ENCODE assay signal across 16 cellular contexts in genomic region chr2:196183528-196184231, GRCh38. TPM values are rescaled to one million over a fixed set of nuclear protein-coding genes. Genes with fewer than 3 reads are reported as not detected.
A peak's percentile ranks its signal among the peaks of the same experiment; 100 is the strongest.
DNase-seq lines count a peak whose midpoint lies in the region; ATAC-seq and TF ChIP-seq lines count a peak whose summit lies in the region.
"Had no signal": no experiment of that assay in that cellular context is flagged by ENCODE, and none has a peak within 500 bp of the region (broad histone marks: within the 10 kb centered on the region; RNA-seq: fewer than 3 reads in every experiment).

No MANE protein-coding gene starts in this region.

- H3K4me1 ChIP-seq in CD8-positive, alpha-beta T cell (ENCODE audit: insufficient read depth, low read length): peaks cover 71% of the 10 kb centered on the region
- H3K4me1 ChIP-seq in KMS-11 (ENCODE audit: low read depth, poor library complexity, severe bottlenecking): peaks cover 79% of the 10 kb centered on the region
- H3K4me1 ChIP-seq in naive thymus-derived CD4-positive, alpha-beta T cell (ENCODE audit: control insufficient read depth in 2 of 2, insufficient read depth in 2 of 2, low read length in 2 of 2): peaks cover 61 to 77% of the 10 kb centered on the region in 2 donors

- H3K36me3 Mint-ChIP-seq in CD8-positive, alpha-beta T cell: no peaks in the 10 kb centered on the region
- peaks cover 40% of the 10 kb centered on the region for H3K36me3 Mint-ChIP-seq in activated CD8-positive, alpha-beta T cell treated with anti-CD3 and anti-CD28 coated beads, Interleukin-2, amount 10 ng/mL, durations not matched to agents 7 days and 5 days (ENCODE audit: low read depth)
- peaks cover 0 to 34% (median 0%) of the 10 kb centered on the region in 5 donors for H3K36me3 Mint-ChIP-seq in naive thymus-derived CD4-positive, alpha-beta T cell

- no peaks in the 10 kb centered on the region for H3K27me3 ChIP-seq in CD8-positive, alpha-beta T cell (ENCODE audit: insufficient read depth, low read length)
- H3K27me3 ChIP-seq in KMS-11 (ENCODE audit: insufficient read depth, low read depth): no peaks in the 10 kb centered on the region
- no peaks in the 10 kb centered on the region for H3K27me3 ChIP-seq in naive thymus-derived CD4-positive, alpha-beta T cell (ENCODE audit: control insufficient read depth in 2 of 2, insufficient read depth in 2 of 2, low read length in 2 of 2)
- H3K27me3 ChIP-seq: heart left ventricle had no signal

- POLR2A ChIA-PET in CD8-positive, alpha-beta T cell (lab: Charles Lee): interaction anchor here (0.9 to 4.5 kb wide), 6 partner anchors 13 to 46 kb away, joined by 4 to 27 read pairs (median 6); partner anchors contain the start of gene STK17B
- POLR2A ChIA-PET in activated CD8-positive, alpha-beta T cell treated with anti-CD3 and anti-CD28 coated beads, Interleukin-2, amount 10 ng/mL, durations not matched to agents 7 days and 5 days (lab: Charles Lee): interaction anchor here (0.6 to 4.4 kb wide), 16 partner anchors 8 to 1284 kb away, joined by 3 to 58 read pairs (median 9); partner anchors contain the start of gene STK17B
- POLR2A ChIA-PET in naive thymus-derived CD4-positive, alpha-beta T cell (lab: Charles Lee): interaction anchor here (0.7 to 6.2 kb wide), 16 partner anchors 7 to 1316 kb away, joined by 3 to 124 read pairs (median 11); partner anchors contain the start of genes HSPD1 and STK17B
- POLR2A ChIA-PET in HEK293T (lab: Yijun Ruan, JAX): no interaction called here

- in situ Hi-C loops in KBM-7 (cut with MboI; ENCODE audit: low pct_unique_long_range_greater_than_20kb, low sequenced_read_pairs): no loop called here

- peak overlapping the region; percentile 68 for H3K4me2 ChIP-seq in KMS-11
- H3K4me2 ChIP-seq: PC-9 had no signal

- H3K4me1 Mint-ChIP-seq in CD8-positive, alpha-beta T cell (ENCODE audit: low read depth): peaks cover 88% of the 10 kb centered on the region
- peaks cover 88% of the 10 kb centered on the region for H3K4me1 Mint-ChIP-seq in activated CD8-positive, alpha-beta T cell treated with anti-CD3 and anti-CD28 coated beads, Interleukin-2, amount 10 ng/mL, durations not matched to agents 7 days and 5 days (ENCODE audit: low read depth)
- H3K4me1 Mint-ChIP-seq in naive thymus-derived CD4-positive, alpha-beta T cell: peaks cover 50 to 99% (median 91%) of the 10 kb centered on the region in 7 donors

- H3K9ac ChIP-seq in KMS-11: no peak overlapping the region

- H2AFZ ChIP-seq in KMS-11 (ENCODE audit: low read depth): no peak overlapping the region
- H2AFZ ChIP-seq: PC-9 had no signal

- H3K36me3 ChIP-seq in CD8-positive, alpha-beta T cell (ENCODE audit: insufficient read depth, low read length): no peaks in the 10 kb centered on the region
- H3K36me3 ChIP-seq in KMS-11 (ENCODE audit: insufficient read depth): no peaks in the 10 kb centered on the region
- H3K36me3 ChIP-seq in naive thymus-derived CD4-positive, alpha-beta T cell (ENCODE audit: control insufficient read depth in 2 of 3, insufficient read depth in 3 of 3, low read length in 3 of 3): no peaks in the 10 kb centered on the region
- H3K36me3 ChIP-seq: heart left ventricle had no signal

- CTCF ChIA-PET in CD8-positive, alpha-beta T cell (lab: Charles Lee): interaction anchor here (1.0 to 2.1 kb wide), 5 partner anchors 9 to 105 kb away, joined by 3 to 10 read pairs (median 5); no protein-coding TSS in a partner anchor
- CTCF ChIA-PET in activated CD8-positive, alpha-beta T cell treated with anti-CD3 and anti-CD28 coated beads, Interleukin-2, amount 10 ng/mL, durations not matched to agents 7 days and 5 days (lab: Charles Lee): interaction anchor here (0.9 to 2.9 kb wide), 14 partner anchors 12 to 93 kb away, joined by 3 to 14 read pairs (median 4); no protein-coding TSS in a partner anchor
- CTCF ChIA-PET in naive thymus-derived CD4-positive, alpha-beta T cell (lab: Charles Lee): interaction anchor here (0.8 to 2.9 kb wide), 6 partner anchors 15 to 36 kb away, joined by 3 to 12 read pairs (median 4); no protein-coding TSS in a partner anchor
- CTCF ChIA-PET in HEK293T (lab: Yijun Ruan, JAX): no interaction called here

- intact Hi-C loops in CD8-positive, alpha-beta T cell (cut with DNase I, micrococcal nuclease): loop anchor here in 1 of 2 experiments (10.0 kb wide), 1 partner anchor 649 kb away; no protein-coding TSS in a partner anchor
- intact Hi-C loops in naive thymus-derived CD4-positive, alpha-beta T cell (cut with micrococcal nuclease): loop anchor here (1.0 to 2.0 kb wide), 3 partner anchors 7 to 28 kb away; no protein-coding TSS in a partner anchor

- no peaks in the 10 kb centered on the region for H3K79me2 ChIP-seq in KMS-11 (ENCODE audit: insufficient read depth, low read depth)

- H4K20me1 ChIP-seq in KMS-11 (ENCODE audit: insufficient read depth): no peaks in the 10 kb centered on the region

- no peaks in the 10 kb centered on the region for H3K9me3 ChIP-seq in CD8-positive, alpha-beta T cell (ENCODE audit: low read length)
- H3K9me3 ChIP-seq in naive thymus-derived CD4-positive, alpha-beta T cell (ENCODE audit: control insufficient read depth in 2 of 3, low read length in 3 of 3): no peaks in the 10 kb centered on the region

- ATAC-seq in CD8-positive, alpha-beta T cell: peak; percentile 47
- peak; percentile 66 for ATAC-seq in activated CD8-positive, alpha-beta T cell treated with anti-CD3 and anti-CD28 coated beads, Interleukin-2, amount 10 ng/mL, durations not matched to agents 7 days and 5 days
- peak; percentile 73 for ATAC-seq in naive thymus-derived CD4-positive, alpha-beta T cell
- ATAC-seq in GM21528 (IDR thresholded peaks at IDR 0.05; ENCODE audit: low FRiP score, unreplicated experiment) (no peak), GM19351 (IDR thresholded peaks at IDR 0.05; ENCODE audit: unreplicated experiment) (no peak)
- ATAC-seq: heart left ventricle had no signal

- no peaks in the 10 kb centered on the region for H3K9me3 Mint-ChIP-seq in CD8-positive, alpha-beta T cell
- peaks cover 4% of the 10 kb centered on the region for H3K9me3 Mint-ChIP-seq in activated CD8-positive, alpha-beta T cell treated with anti-CD3 and anti-CD28 coated beads, Interleukin-2, amount 10 ng/mL, durations not matched to agents 7 days and 5 days (ENCODE audit: insufficient read depth)
- peaks cover 0 to 21% (median 0%) of the 10 kb centered on the region in 11 donors for H3K9me3 Mint-ChIP-seq in naive thymus-derived CD4-positive, alpha-beta T cell

- H3K27ac Mint-ChIP-seq in CD8-positive, alpha-beta T cell: peak overlapping the region; percentile 92
- peak overlapping the region; percentile 95 for H3K27ac Mint-ChIP-seq in activated CD8-positive, alpha-beta T cell treated with anti-CD3 and anti-CD28 coated beads, Interleukin-2, amount 10 ng/mL, durations not matched to agents 7 days and 5 days
- peak overlapping the region; percentile 89 to 97 (median 93) for H3K27ac Mint-ChIP-seq in naive thymus-derived CD4-positive, alpha-beta T cell

- H3K4me3 Mint-ChIP-seq in CD8-positive, alpha-beta T cell: peak overlapping the region; percentile 37
- peak overlapping the region; percentile 62 for H3K4me3 Mint-ChIP-seq in activated CD8-positive, alpha-beta T cell treated with anti-CD3 and anti-CD28 coated beads, Interleukin-2, amount 10 ng/mL, durations not matched to agents 7 days and 5 days
- H3K4me3 Mint-ChIP-seq in naive thymus-derived CD4-positive, alpha-beta T cell: peak overlapping the region; percentile 39 to 80 (median 69)

- TF ChIP-seq CTCF in CD8-positive, alpha-beta T cell (IDR thresholded peaks at IDR 0.05): no peak
- TF ChIP-seq CTCF in KMS-11 (conservative IDR thresholded peaks at IDR 0.05; ENCODE audit: low read depth, low read length): no peak

- no peaks in the 10 kb centered on the region for H3K27me3 Mint-ChIP-seq in CD8-positive, alpha-beta T cell (ENCODE audit: low read depth)
- H3K27me3 Mint-ChIP-seq in activated CD8-positive, alpha-beta T cell treated with anti-CD3 and anti-CD28 coated beads, Interleukin-2, amount 10 ng/mL, durations not matched to agents 7 days and 5 days (ENCODE audit: low read depth): no peaks in the 10 kb centered on the region
- no peaks in the 10 kb centered on the region for H3K27me3 Mint-ChIP-seq in naive thymus-derived CD4-positive, alpha-beta T cell

- peak overlapping the region; percentile 52 for H3K27ac ChIP-seq in CD8-positive, alpha-beta T cell (ENCODE audit: low read depth, low read length)
- H3K27ac ChIP-seq in KMS-11: peak overlapping the region; percentile 56
- peak overlapping the region; percentile 72 for H3K27ac ChIP-seq in naive thymus-derived CD4-positive, alpha-beta T cell (ENCODE audit: low read depth, low read length)
- H3K27ac ChIP-seq: PC-9 had no signal

- H3K4me3 ChIP-seq in CD8-positive, alpha-beta T cell (ENCODE audit: low read depth, low read length): no peak overlapping the region
- H3K4me3 ChIP-seq in KMS-11 (IDR thresholded peaks at IDR 0.05; ENCODE audit: insufficient read depth, low read depth, low read length): peak overlapping the region; percentile 64
- peak overlapping the region; percentile 34 for H3K4me3 ChIP-seq in naive thymus-derived CD4-positive, alpha-beta T cell (ENCODE audit: low read length)
- H3K4me3 ChIP-seq: heart left ventricle, PC-9 had no signal

- no peak for DNase-seq in CD8-positive, alpha-beta T cell
- DNase-seq in activated CD8-positive, alpha-beta T cell treated with anti-CD3 and anti-CD28 coated beads, Interleukin-2, amount 10 ng/mL, durations not matched to agents 7 days and 5 days: no peak
- peak in 5 of 9 donors; percentile 43 to 60 (median 57) for DNase-seq in naive thymus-derived CD4-positive, alpha-beta T cell
- DNase-seq in HEK293T (ENCODE audit: extremely low spot score): no peak
- DNase-seq in KBM-7: no peak
- DNase-seq: activated CD4-positive, alpha-beta T cell treated with anti-CD3 and anti-CD28 coated beads for 48 hours; C1 segment of cervical spinal cord; GOT3; heart left ventricle; IMR-90; NCI-H1436 treated with DMSO at 0.1 percent for 48 hours; NCI-H446 treated with DMSO at 0.1 percent for 48 hours; PC-9 had no signal

TF ChIP-seq in HEK293T, 16 proteins besides CTCF, POLR2A, EP300 and RAD21 (continues in another document):
- TF ChIP-seq CTBP1 (IDR thresholded peaks at IDR 0.05; ENCODE audit: borderline replicate concordance): no peak
- no peak for TF ChIP-seq LEF1 (IDR thresholded peaks at IDR 0.05; ENCODE audit: borderline replicate concordance)
- TF ChIP-seq ZNF384 (IDR thresholded peaks at IDR 0.05): no peak
- no peak for TF ChIP-seq NFRKB (IDR thresholded peaks at IDR 0.05)
- TF ChIP-seq FOXK2 (IDR thresholded peaks at IDR 0.05): no peak
- TF ChIP-seq ELF4 (IDR thresholded peaks at IDR 0.05): no peak
- no peak for TF ChIP-seq SUZ12 (IDR thresholded peaks at IDR 0.05)

RNA-seq across cellular contexts. Expression of gene STK17B, which starts 12.3 kb away (rescaled TPM):
- total RNA-seq in CD8-positive, alpha-beta T cell: 100 to 1,000 TPM; 582 to 601 TPM
- total RNA-seq in activated CD8-positive, alpha-beta T cell treated with anti-CD3 and anti-CD28 coated beads, Interleukin-2, amount 10 ng/mL, durations not matched to agents 7 days and 5 days: 100 to 1,000 TPM; 453 to 469 TPM
- 100 to 1,000 TPM; 274 to 513 (median 338) TPM for total RNA-seq in naive thymus-derived CD4-positive, alpha-beta T cell
- 100 to 1,000 TPM in 1 of 2 donors, 10 to 100 TPM in 1; 66.0 to 149 TPM for polyA plus RNA-seq in naive thymus-derived CD4-positive, alpha-beta T cell

Comparison
In these comparisons a context has a peak if more than half of its experiments do, and no peak if none do; other contexts are left out.
1. ATAC-seq: peak in CD8-positive, alpha-beta T cell (single experiment), activated CD8-positive, alpha-beta T cell treated with anti-CD3 and anti-CD28 coated beads, Interleukin-2, amount 10 ng/mL, durations not matched to agents 7 days and 5 days (single experiment) and naive thymus-derived CD4-positive, alpha-beta T cell (single experiment); none in GM21528 (single experiment) and GM19351 (single experiment).
2. DNase-seq: peak in naive thymus-derived CD4-positive, alpha-beta T cell (5 of 9); none in CD8-positive, alpha-beta T cell (0 of 7), activated CD8-positive, alpha-beta T cell treated with anti-CD3 and anti-CD28 coated beads, Interleukin-2, amount 10 ng/mL, durations not matched to agents 7 days and 5 days (single experiment), HEK293T (single experiment) and KBM-7 (single experiment).
3. Peak in every context shown above with its lines, with median percentiles within 50 percentile points of each other: H3K27ac ChIP-seq, H3K27ac Mint-ChIP-seq and H3K4me3 Mint-ChIP-seq.